28 cellular contexts compared by ENCODE assay signal in genomic region chr6:121879149-121879548, GRCh38.
DNase-seq lines count a peak whose midpoint lies in the region; ATAC-seq and TF ChIP-seq lines count a peak whose summit lies in the region.
"Had no signal": no experiment of that assay in that cellular context is flagged by ENCODE, and none has a peak within 500 bp of the region (broad histone marks: within the 10 kb centered on the region; RNA-seq: fewer than 3 reads in every experiment).

No MANE protein-coding gene starts in this region.

- in situ Hi-C loops in astrocyte of the spinal cord (cut with HindIII; ENCODE audit: low sequenced_read_pairs): no loop called here

- H3K9me3 ChIP-seq in stomach: no peaks in the 10 kb centered on the region
- H3K9me3 ChIP-seq: mucosa of descending colon, prostate gland, upper lobe of left lung had no signal

- no peaks in the 10 kb centered on the region for H3K27me3 ChIP-seq in stomach
- H3K27me3 ChIP-seq: upper lobe of left lung had no signal

- TF ChIP-seq POLR2A in stomach (IDR thresholded peaks at IDR 0.05): no peak

- H3K4me3 ChIP-seq in AG04449 (ENCODE audit: low read depth, low read length) (no peak overlapping the region), astrocyte of the spinal cord (ENCODE audit: low read depth, low read length) (no peak overlapping the region), stomach (no peak overlapping the region)
- H3K4me3 ChIP-seq: K562, mucosa of descending colon, prostate gland, smooth muscle cell, upper lobe of left lung had no signal

- TF ChIP-seq CTCF in AG04449 (IDR thresholded peaks at IDR 0.05; ENCODE audit: insufficient read depth, low read length, missing control alignments) (no peak), astrocyte of the spinal cord (IDR thresholded peaks at IDR 0.05; ENCODE audit: low read depth, low read length) (no peak), stomach (IDR thresholded peaks at IDR 0.05) (no peak)

- POLR2A ChIA-PET in AG04449 (lab: Yijun Ruan, JAX): interaction anchor here (1.2 kb wide), 1 partner anchor 10 kb away, joined by 3 read pairs; no protein-coding TSS in a partner anchor

- no peaks in the 10 kb centered on the region for H3K36me3 ChIP-seq in stomach
- H3K36me3 ChIP-seq: prostate gland, upper lobe of left lung had no signal

- intact Hi-C loops in stomach (cut with DNase I; ENCODE audit: low total_unique reads): no loop called here

- DNase-seq in AG04449 (ENCODE audit: low read depth, low spot score) (peak; percentile 75), HCEC 1CT (peak; percentile 93), astrocyte of the spinal cord (ENCODE audit: low read depth, low spot score) (peak; percentile 90), fibroblast of the conjunctiva (ENCODE audit: low read depth) (peak; percentile 87), stomach (no peak), foreskin melanocyte (no peak)
- DNase-seq: activated CD4-positive, alpha-beta T cell treated with anti-CD3 and anti-CD28 coated beads for 48 hours; activated effector memory CD4-positive, alpha-beta T cell treated with anti-CD3 and anti-CD28 coated beads, Interleukin-2, amount 50 U/mL, for 16 hours; CD4-positive, CD25-positive, alpha-beta regulatory T cell; DMS153; effector CD4-positive, alpha-beta T cell; GOT3; immature natural killer cell; left ventricle myocardium superior; mucosa of descending colon; NCI-H1930; NCI-H2227 treated with DMSO at 0.1 percent for 48 hours; PC-3; SHP77 treated with DMSO at 0.1 percent for 48 hours; stimulated activated CD4-positive, alpha-beta T cell treated with anti-CD3 and anti-CD28 coated beads, Interleukin-4, amount 100 ng/mL, for 4 hours; upper lobe of left lung had no signal

- TF ChIP-seq EP300 in stomach (IDR thresholded peaks at IDR 0.05): no peak

- ATAC-seq in GM19351 (IDR thresholded peaks at IDR 0.05; ENCODE audit: unreplicated experiment) (no peak), HG03442 (IDR thresholded peaks at IDR 0.05; ENCODE audit: unreplicated experiment) (no peak)
- ATAC-seq: esophagus mucosa, K562, left ventricle myocardium superior, mucosa of descending colon, PC-3 had no signal

- H3K4me1 ChIP-seq in stomach: no peaks in the 10 kb centered on the region
- H3K4me1 ChIP-seq: prostate gland, upper lobe of left lung had no signal

- WGBS in stomach, 5 donors: 61 to 77% (median 65%) methylated on average over 1 of the region's 1 CpG

- no peak overlapping the region for H3K27ac ChIP-seq in stomach
- H3K27ac ChIP-seq: 22Rv1, prostate gland, upper lobe of left lung had no signal

- CTCF ChIA-PET in AG04449 (lab: Yijun Ruan, JAX): interaction anchor here (1.0 kb wide), 1 partner anchor 435 kb away, joined by 3 read pairs; no protein-coding TSS in a partner anchor

Comparison
In these comparisons a context has a peak if more than half of its experiments do, and no peak if none do; other contexts are left out.
1. DNase-seq: peak in AG04449 (single experiment), HCEC 1CT (single experiment), astrocyte of the spinal cord (single experiment) and fibroblast of the conjunctiva (single experiment); none in stomach (single experiment) and foreskin melanocyte (single experiment).